In the genomic region with DNA sequence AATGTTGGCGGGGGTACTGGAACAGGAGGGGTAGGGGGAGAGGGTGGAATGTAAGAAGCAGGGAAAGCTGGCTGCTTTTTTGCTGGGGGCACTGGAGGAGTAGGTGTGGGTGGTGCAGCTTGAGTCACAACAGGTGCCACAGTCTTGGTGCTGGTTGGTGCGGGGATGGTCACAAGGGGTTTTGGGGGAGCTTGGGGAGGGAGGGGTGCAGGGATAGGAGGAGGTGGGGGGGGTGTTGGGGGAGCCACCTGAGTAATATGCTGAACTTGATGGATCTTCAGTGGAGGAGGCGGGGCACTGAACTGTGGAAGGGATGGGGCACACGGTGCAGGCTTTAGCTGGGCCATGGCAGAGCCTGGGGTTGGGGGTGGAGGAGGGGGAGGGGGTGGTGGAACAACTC, we compare ENCODE assay signal across 20 cellular contexts.
"Had no signal": no experiment of that assay in that cellular context is flagged by ENCODE, and none has a peak within 500 bp of the region (broad histone marks: within the 10 kb centered on the region; RNA-seq: fewer than 3 reads in every experiment).

No MANE protein-coding gene starts in this region.

- H3K4me3 ChIP-seq: MG63, SJSA1, SK-N-MC had no signal

- H3K27ac ChIP-seq: SJSA1, SK-N-MC had no signal

- H3K27me3 ChIP-seq: MG63, SJSA1 had no signal

- DNase-seq: Karpas-422, KBM-7, MG63, NCI-H1092 treated with DMSO at 0.1 percent for 48 hours, NCI-H1436, NCI-H187, NCI-H2029, NCI-H2081 treated with DMSO at 0.1 percent for 48 hours, NCI-H2171, NCI-H226, NCI-H446, NCI-H510A, NCI-H524 treated with DMSO at 0.1 percent for 48 hours, NCI-H69, NCI-H774, Right ventricle myocardium superior, RPMI8226, SIG-M5 had no signal
